In genomic region chr17:7295230-7296180, GRCh38 we compare ENCODE assay signal across 1 cellular context.
TF ChIP-seq lines count a peak whose summit lies in the region.

No MANE protein-coding gene starts in this region.

TF ChIP-seq in K562, 482 proteins besides CTCF, POLR2A, EP300 and RAD21:
- TF ChIP-seq ZNF717 (CRISPR knock-in tag; IDR thresholded peaks at IDR 0.05) (no peak), HOXB6 (CRISPR knock-in tag; IDR thresholded peaks at IDR 0.05; ENCODE audit: borderline replicate concordance) (no peak), HNRNPUL1 (IDR thresholded peaks at IDR 0.05; ENCODE audit: low read length) (no peak), SAP30 (IDR thresholded peaks at IDR 0.05; ENCODE audit: borderline replicate concordance, insufficient read depth, low read depth, low read length, poor library complexity, severe bottlenecking) (no peak), SMARCE1 (IDR thresholded peaks at IDR 0.05) (no peak)
